ENCODE assay signal across 21 cellular contexts in the genomic region with DNA sequence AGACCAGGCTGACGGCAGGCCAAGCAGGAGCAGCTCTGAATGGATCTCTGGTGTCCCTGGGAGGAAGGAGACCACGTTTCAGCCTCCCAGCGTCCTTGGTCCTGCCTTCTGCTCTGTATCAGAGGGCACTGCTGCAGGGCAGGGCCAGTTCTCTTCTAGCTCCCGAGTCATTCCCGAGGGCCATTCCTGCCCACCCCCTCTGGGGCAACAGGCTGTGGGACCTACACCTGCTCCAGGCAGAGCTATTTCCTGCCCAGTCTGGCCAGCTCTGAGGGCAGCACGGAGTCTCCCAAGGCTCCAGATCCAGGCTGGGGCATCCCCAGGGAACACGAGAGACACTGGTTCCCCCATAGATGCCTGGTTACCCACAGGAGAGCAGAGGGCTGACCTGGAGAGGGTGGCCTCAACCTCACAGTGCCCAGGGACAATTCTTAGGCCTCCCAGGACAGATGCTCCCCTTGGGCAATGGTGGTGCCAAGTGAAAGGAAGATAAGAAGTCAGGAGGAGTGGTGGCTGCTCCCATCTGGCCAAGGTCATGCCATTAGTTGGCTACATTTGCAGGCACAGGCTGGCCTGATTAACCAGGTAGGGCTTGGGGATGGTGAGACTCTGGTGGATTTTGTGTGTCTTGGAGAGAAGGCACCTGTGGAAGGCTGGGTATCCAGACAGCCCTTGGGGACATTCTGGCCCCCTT. TPM values are rescaled to one million over a fixed set of nuclear protein-coding genes. Genes with fewer than 3 reads are reported as not detected.
DNase-seq lines count a peak whose midpoint lies in the region; ATAC-seq, FAIRE-seq and TF ChIP-seq lines count a peak whose summit lies in the region.
"Had no signal": no experiment of that assay in that cellular context is flagged by ENCODE, and none has a peak within 500 bp of the region (broad histone marks: within the 10 kb centered on the region; RNA-seq: fewer than 3 reads in every experiment).

No MANE protein-coding gene starts in this region.

- DNase-seq in HTR-8/SVneo (ENCODE audit: insufficient read length, low spot score), result no peak
- peak in 1 of 61 donors; percentile 36 for DNase-seq in caudate nucleus (lab: John Stamatoyannopoulos, UW)
- DNase-seq in kidney, result peak; percentile 44
- DNase-seq in substantia nigra (lab: John Stamatoyannopoulos, UW), result no peak
- DNase-seq in MCF 10A (ENCODE audit: unreplicated experiment), result no peak
- DNase-seq in stimulated activated naive CD4-positive, alpha-beta T cell treated with Interleukin-2 at 50 U/mL for 16 hours (lab: John Stamatoyannopoulos, UW), result no peak
- no peak for DNase-seq in LoVo (ENCODE audit: low spot score)
- DNase-seq: ACHN, AML-193, DMS153, MG63, NCI-H1092, NCI-H146, NCI-H2081, NCI-H510A treated with DMSO at 0.1 percent for 48 hours, Right ventricle myocardium superior, SK-N-SH had no signal

- H3K27me3 Mint-ChIP-seq in MCF 10A (ENCODE audit: insufficient read depth, unreplicated experiment), result no peaks in the 10 kb centered on the region

- POLR2A ChIA-PET in MCF 10A (lab: Yijun Ruan, JAX), result no interaction called here

- H3K4me3 ChIP-seq in kidney (ENCODE audit: low read length in 2 of 2), result no peak overlapping the region
- H3K4me3 ChIP-seq: MG63 had no signal

- H3K4me1 Mint-ChIP-seq in MCF 10A (ENCODE audit: insufficient read depth, unreplicated experiment), result peaks cover 6% of the 10 kb centered on the region

- FAIRE-seq in HTR-8/SVneo (lab: Jason Lieb, UNC) (peak; percentile 36), kidney (lab: Jason Lieb, UNC) (no peak)

- no peaks in the 10 kb centered on the region for H3K9me3 ChIP-seq in kidney (ENCODE audit: control insufficient read depth in 1 of 2, low read length in 2 of 2)
- H3K9me3 ChIP-seq: Caco-2, MG63, SK-N-SH had no signal

- H3K4me1 ChIP-seq in kidney (ENCODE audit: control insufficient read depth in 1 of 2, insufficient read depth in 1 of 2, low read depth in 1 of 2, low read length in 2 of 2), result peaks cover 0 to 2% of the 10 kb centered on the region in 2 donors

- H3K4me3 Mint-ChIP-seq in MCF 10A (ENCODE audit: unreplicated experiment), result no peak overlapping the region

- BruUV-seq in MCF 10A (replicated peaks; lab: Mats Ljungman, UMichigan), result no TSS peak

- H3K36me3 Mint-ChIP-seq in MCF 10A (ENCODE audit: insufficient read depth, unreplicated experiment), result no peaks in the 10 kb centered on the region

- no peak for ATAC-seq in GM21786 (IDR thresholded peaks at IDR 0.05; ENCODE audit: unreplicated experiment)
- ATAC-seq: Panc1 had no signal

- intact Hi-C loops in kidney (cut with DNase I), result no loop called here
- intact Hi-C loops in MCF 10A (cut with micrococcal nuclease), result no loop called here

- H3K27ac ChIP-seq in caudate nucleus (ENCODE audit: low read depth, low read length) (peak overlapping the region; percentile 98), kidney (ENCODE audit: low read depth in 2 of 2, low read length in 2 of 2) (no peak overlapping the region), substantia nigra (ENCODE audit: low read depth, low read length, poor library complexity, severe bottlenecking) (peak overlapping the region; percentile 98)
- H3K27ac ChIP-seq: KMS-11 had no signal

- no peaks in the 10 kb centered on the region for H3K36me3 ChIP-seq in kidney (ENCODE audit: control insufficient read depth in 1 of 2, insufficient read depth in 2 of 2, low read length in 2 of 2)
- H3K36me3 ChIP-seq: MG63 had no signal

- no peak overlapping the region for H3K9ac ChIP-seq in kidney (ENCODE audit: low read length in 2 of 2)
- H3K9ac ChIP-seq: KMS-11, SK-N-SH had no signal

- no peaks in the 10 kb centered on the region for H3K9me3 Mint-ChIP-seq in MCF 10A (ENCODE audit: unreplicated experiment)

- CTCF ChIA-PET in MCF 10A (lab: Yijun Ruan, JAX), result interaction anchor here (0.7 to 1.7 kb wide), 2 partner anchors 8 to 54 kb away, joined by 3 to 12 read pairs; no protein-coding TSS in a partner anchor

- no peak overlapping the region for H3K27ac Mint-ChIP-seq in MCF 10A (ENCODE audit: low read depth, unreplicated experiment)

- TF ChIP-seq CTCF in kidney (IDR thresholded peaks at IDR 0.05; ENCODE audit: borderline replicate concordance, extremely low read depth, insufficient read depth), result no peak
- no peak for TF ChIP-seq CTCF in MCF 10A (IDR thresholded peaks at IDR 0.05; ENCODE audit: unreplicated experiment)

RNA-seq across cellular contexts. Expression of a gene that starts 2.0 kb away (rescaled TPM):
- total RNA-seq in kidney (0.09 TPM), MCF 10A (2022) (not detected in 2 replicates)
- polyA plus RNA-seq in kidney (ENCODE audit: insufficient read depth, low read depth, low replicate concordance), result not detected
- total RNA-seq: Caco-2 had no signal
- polyA plus RNA-seq: SK-N-SH had no signal

RNA-seq across cellular contexts. Expression of a gene that starts 28.7 kb away (rescaled TPM):
- total RNA-seq in kidney (141 TPM), MCF 10A (2022) (53.1 and 66.0 TPM in 2 replicates)
- polyA plus RNA-seq in kidney (ENCODE audit: insufficient read depth, low read depth, low replicate concordance), result 52.5 TPM

Comparison
In these comparisons a context has a peak if more than half of its experiments do, and no peak if none do; other contexts are left out.
1. H3K27ac ChIP-seq: peak in caudate nucleus (single experiment) and substantia nigra (single experiment); none in kidney (0 of 2).